8 cellular contexts compared by ENCODE assay signal in genomic region chr10:101141622-101142532, GRCh38. TPM values are rescaled to one million over a fixed set of nuclear protein-coding genes. Genes with fewer than 3 reads are reported as not detected.
DNase-seq lines count a peak whose midpoint lies in the region; TF ChIP-seq lines count a peak whose summit lies in the region.

No MANE protein-coding gene starts in this region.

- H3K4me3 ChIP-seq in Karpas-422 (ENCODE audit: low read length), result no peak overlapping the region
- H3K4me3 ChIP-seq in fibroblast of pulmonary artery (replicated peaks; ENCODE audit: low read depth, low read length), result no peak overlapping the region
- no peak overlapping the region for H3K4me3 ChIP-seq in neutrophil (ENCODE audit: low read depth in 1 of 2, low read length in 1 of 2)

- no peaks in the 10 kb centered on the region for H4K20me1 ChIP-seq in Karpas-422 (ENCODE audit: insufficient read depth, low read depth, low read length)

- no peak overlapping the region for H3K4me3 Mint-ChIP-seq in activated T-helper 1 cell treated with anti-CD3 and anti-CD28 coated beads, Interleukin-12 subunit alpha, Interleukin-12 subunit beta, Interleukin-2, Interleukin-4 antibody, amounts not matched to agents 30 ng/mL and 10 ng/mL and 1 ng/mL, durations not matched to agents 14 hours and 24 hours and 36 hours

- intact Hi-C loops in activated T-helper 1 cell treated with anti-CD3 and anti-CD28 coated beads, Interleukin-12 subunit alpha, Interleukin-12 subunit beta, Interleukin-2, Interleukin-4 antibody, amounts not matched to agents 30 ng/mL and 10 ng/mL and 1 ng/mL, durations not matched to agents 14 hours and 24 hours and 36 hours (cut with micrococcal nuclease), result loop anchor here (1.0 to 2.0 kb wide), 5 partner anchors 21 to 123 kb away; no protein-coding TSS in a partner anchor

- no peak overlapping the region for H3K9ac ChIP-seq in Karpas-422 (ENCODE audit: low read length)

- no peak overlapping the region for H3K27ac Mint-ChIP-seq in activated T-helper 1 cell treated with anti-CD3 and anti-CD28 coated beads, Interleukin-12 subunit alpha, Interleukin-12 subunit beta, Interleukin-2, Interleukin-4 antibody, amounts not matched to agents 30 ng/mL and 10 ng/mL and 1 ng/mL, durations not matched to agents 14 hours and 24 hours and 36 hours

- H3K9me3 ChIP-seq in Karpas-422 (ENCODE audit: low read length), result no peaks in the 10 kb centered on the region
- H3K9me3 ChIP-seq in neutrophil, result no peaks in the 10 kb centered on the region

- H3K79me2 ChIP-seq in Karpas-422 (ENCODE audit: low read length), result no peaks in the 10 kb centered on the region

- in situ Hi-C loops in GM13976 (cut with MboI; ENCODE audit: low sequenced_read_pairs, unreplicated experiment), result loop anchor here (10.0 kb wide), 1 partner anchor 107 kb away; the partner anchor contains the start of genes PDZD7 and SFXN3

- no peaks in the 10 kb centered on the region for H3K36me3 Mint-ChIP-seq in activated T-helper 1 cell treated with anti-CD3 and anti-CD28 coated beads, Interleukin-12 subunit alpha, Interleukin-12 subunit beta, Interleukin-2, Interleukin-4 antibody, amounts not matched to agents 30 ng/mL and 10 ng/mL and 1 ng/mL, durations not matched to agents 14 hours and 24 hours and 36 hours (ENCODE audit: low read depth)

- TF ChIP-seq CTCF in GM13976 (IDR thresholded peaks at IDR 0.05; ENCODE audit: borderline replicate concordance, control extremely low read depth, extremely low read depth, insufficient read depth, missing control alignments) (peak; percentile 97), fibroblast of pulmonary artery (IDR thresholded peaks at IDR 0.05; ENCODE audit: low read length, missing control alignments) (peak; percentile 95), neutrophil (IDR thresholded peaks at IDR 0.05) (peak; percentile 73)

- no peak overlapping the region for H2AFZ ChIP-seq in Karpas-422 (ENCODE audit: low read length)

- H3K4me1 ChIP-seq in Karpas-422 (ENCODE audit: low read length), result no peaks in the 10 kb centered on the region
- peaks cover 0 to 3% of the 10 kb centered on the region in 2 experiments for H3K4me1 ChIP-seq in neutrophil (ENCODE audit: control insufficient read depth in 1 of 2, insufficient read depth in 1 of 2, low read depth in 1 of 2, low read length in 1 of 2)

- no peaks in the 10 kb centered on the region for H3K36me3 ChIP-seq in Karpas-422 (ENCODE audit: insufficient read depth, low read length)
- no peaks in the 10 kb centered on the region for H3K36me3 ChIP-seq in neutrophil

- DNase-seq in A172 (ENCODE audit: low spot score), result peak; percentile 78
- peak; percentile 92 for DNase-seq in GM13976 (ENCODE audit: low spot score)
- peak; percentile 90 for DNase-seq in Karpas-422
- DNase-seq in RPMI8226, result peak; percentile 82
- DNase-seq in activated T-helper 1 cell treated with anti-CD3 and anti-CD28 coated beads, Interleukin-12 subunit alpha, Interleukin-12 subunit beta, Interleukin-2, Interleukin-4 antibody, amounts not matched to agents 30 ng/mL and 10 ng/mL and 1 ng/mL, durations not matched to agents 14 hours and 24 hours and 36 hours (ENCODE audit: low spot score), result peak; percentile 66
- peak; percentile 83 for DNase-seq in fibroblast of pulmonary artery (ENCODE audit: low read depth)
- DNase-seq in stromal cell of bone marrow (ENCODE audit: low read depth), result peak; percentile 61

- H3K27ac ChIP-seq in Karpas-422 (ENCODE audit: low read length) (no peak overlapping the region), neutrophil (no peak overlapping the region)

- H3K9me3 Mint-ChIP-seq in activated T-helper 1 cell treated with anti-CD3 and anti-CD28 coated beads, Interleukin-12 subunit alpha, Interleukin-12 subunit beta, Interleukin-2, Interleukin-4 antibody, amounts not matched to agents 30 ng/mL and 10 ng/mL and 1 ng/mL, durations not matched to agents 14 hours and 24 hours and 36 hours, result no peaks in the 10 kb centered on the region

- peaks cover 87% of the 10 kb centered on the region for H3K27me3 Mint-ChIP-seq in activated T-helper 1 cell treated with anti-CD3 and anti-CD28 coated beads, Interleukin-12 subunit alpha, Interleukin-12 subunit beta, Interleukin-2, Interleukin-4 antibody, amounts not matched to agents 30 ng/mL and 10 ng/mL and 1 ng/mL, durations not matched to agents 14 hours and 24 hours and 36 hours (ENCODE audit: insufficient read depth)

- no peak overlapping the region for H3K4me2 ChIP-seq in Karpas-422 (ENCODE audit: low read depth, low read length, poor library complexity, severe bottlenecking)

- H3K9me2 ChIP-seq in Karpas-422 (replicated peaks; ENCODE audit: insufficient read depth, low read length), result no peaks in the 10 kb centered on the region

- H3K4me1 Mint-ChIP-seq in activated T-helper 1 cell treated with anti-CD3 and anti-CD28 coated beads, Interleukin-12 subunit alpha, Interleukin-12 subunit beta, Interleukin-2, Interleukin-4 antibody, amounts not matched to agents 30 ng/mL and 10 ng/mL and 1 ng/mL, durations not matched to agents 14 hours and 24 hours and 36 hours (ENCODE audit: low read depth), result peaks cover 11% of the 10 kb centered on the region

- H3K27me3 ChIP-seq in Karpas-422 (ENCODE audit: low read length), result no peaks in the 10 kb centered on the region
- peaks cover 100% of the 10 kb centered on the region for H3K27me3 ChIP-seq in neutrophil

RNA-seq across cellular contexts. Expression of gene TLX1, which starts 10.8 kb away (rescaled TPM):
- not detected in 2 replicates for total RNA-seq in A172 (2014; rRNA removed; shearing (Covaris generic))
- total RNA-seq in Karpas-422 (2014; rRNA removed; shearing (Covaris generic); ENCODE audit: low replicate concordance), result not detected in 2 replicates
- total RNA-seq in activated T-helper 1 cell treated with anti-CD3 and anti-CD28 coated beads, Interleukin-12 subunit alpha, Interleukin-12 subunit beta, Interleukin-2, Interleukin-4 antibody, amounts not matched to agents 30 ng/mL and 10 ng/mL and 1 ng/mL, durations not matched to agents 14 hours and 24 hours and 36 hours, result not detected in 2 replicates
